ENCODE assay signal across 8 cellular contexts in the genomic region with DNA sequence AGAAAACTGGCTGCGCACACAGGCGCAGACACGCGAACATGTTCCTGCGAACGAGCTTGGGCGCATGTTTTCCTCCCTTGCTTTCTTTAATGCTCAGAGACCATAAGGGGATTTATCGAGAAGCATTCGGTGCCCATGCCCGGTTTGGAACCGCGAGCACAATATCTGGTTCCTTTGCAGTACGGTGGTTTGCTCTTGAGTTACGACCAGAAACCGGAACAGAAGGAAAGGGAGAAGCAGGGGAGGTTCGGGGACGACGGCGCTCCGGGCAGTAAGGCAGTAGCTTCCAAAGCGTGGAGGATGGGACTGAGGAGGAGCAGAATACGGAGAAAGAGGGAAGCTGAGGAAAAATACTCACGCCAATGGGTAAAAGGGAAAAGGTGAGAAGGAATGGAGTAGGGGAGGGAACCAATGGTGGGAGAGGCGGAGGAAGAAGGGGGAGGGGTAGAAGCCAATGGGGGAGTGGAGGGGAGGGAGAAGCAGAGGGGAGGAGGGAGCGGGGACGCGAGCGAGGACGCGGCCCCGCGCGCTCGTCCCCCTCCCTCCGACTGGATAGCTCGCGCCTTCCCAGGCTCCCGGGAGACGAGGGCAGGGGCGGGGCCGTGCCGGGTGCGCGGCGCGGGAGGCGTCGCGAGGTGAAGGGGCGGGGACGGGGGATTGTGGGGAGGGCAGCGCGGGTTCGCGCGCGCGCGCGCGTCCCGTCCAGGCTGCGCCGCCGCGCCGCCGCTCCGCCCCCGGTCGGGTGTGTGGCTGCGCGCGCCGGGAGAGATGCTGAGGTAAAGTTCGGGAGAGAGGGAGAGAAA. TPM values are rescaled to one million over a fixed set of nuclear protein-coding genes. Genes with fewer than 3 reads are reported as not detected.
DNase-seq lines count a peak whose midpoint lies in the region; ATAC-seq and TF ChIP-seq lines count a peak whose summit lies in the region.

No MANE protein-coding gene starts in this region.

- H3K27me3 Mint-ChIP-seq in activated CD4-positive, alpha-beta T cell treated with anti-CD3 and anti-CD28 coated beads, Interleukin-2, amount 10 ng/mL, durations not matched to agents 24 days and 14 days: peaks cover 17% of the 10 kb centered on the region

- H3K27ac Mint-ChIP-seq in activated CD4-positive, alpha-beta T cell treated with anti-CD3 and anti-CD28 coated beads, Interleukin-2, amount 10 ng/mL, durations not matched to agents 24 days and 14 days: peak overlapping the region; percentile 94

- intact Hi-C loops in activated CD4-positive, alpha-beta T cell treated with anti-CD3 and anti-CD28 coated beads, Interleukin-2, amount 10 ng/mL, durations not matched to agents 24 days and 14 days (cut with micrococcal nuclease): loop anchor here (1.0 to 5.0 kb wide), 7 partner anchors 127 to 1719 kb away; partner anchors contain the start of genes DTD2, HECTD1, NUBPL and RNU6-8
- intact Hi-C loops in left lung (cut with DNase I): no loop called here

- H3K9me3 Mint-ChIP-seq in activated CD4-positive, alpha-beta T cell treated with anti-CD3 and anti-CD28 coated beads, Interleukin-2, amount 10 ng/mL, durations not matched to agents 24 days and 14 days: no peaks in the 10 kb centered on the region

- H3K36me3 Mint-ChIP-seq in activated CD4-positive, alpha-beta T cell treated with anti-CD3 and anti-CD28 coated beads, Interleukin-2, amount 10 ng/mL, durations not matched to agents 24 days and 14 days (ENCODE audit: low read depth): peaks cover 2% of the 10 kb centered on the region

- peaks cover 34% of the 10 kb centered on the region for H3K4me1 Mint-ChIP-seq in activated CD4-positive, alpha-beta T cell treated with anti-CD3 and anti-CD28 coated beads, Interleukin-2, amount 10 ng/mL, durations not matched to agents 24 days and 14 days

- peaks cover 0 to 36% of the 10 kb centered on the region in 2 donors for H3K4me1 ChIP-seq in left lung

- peak overlapping the region; percentile 81 to 90 for H3K4me3 ChIP-seq in left lung

- peak; percentile 54 for ATAC-seq in GM18907 (IDR thresholded peaks at IDR 0.05; ENCODE audit: unreplicated experiment)
- ATAC-seq in HG03139 (IDR thresholded peaks at IDR 0.05; ENCODE audit: unreplicated experiment): peak; percentile 56
- ATAC-seq in left lung: peak; percentile 90

- no peaks in the 10 kb centered on the region for H3K36me3 ChIP-seq in left lung

- H3K4me3 Mint-ChIP-seq in activated CD4-positive, alpha-beta T cell treated with anti-CD3 and anti-CD28 coated beads, Interleukin-2, amount 10 ng/mL, durations not matched to agents 24 days and 14 days: peak overlapping the region; percentile 97

- H3K9me3 ChIP-seq in left lung: no peaks in the 10 kb centered on the region

- DNase-seq in ACHN (peak; percentile 94), NCI-H226 (peak; percentile 97), dedifferentiated amniotic fluid mesenchymal stem cell (ENCODE audit: extremely low spot score) (peak; percentile 95), left lung (peak; percentile 96 to 97)
- DNase-seq in activated CD4-positive, alpha-beta T cell treated with anti-CD3 and anti-CD28 coated beads, Interleukin-2, amount 10 ng/mL, durations not matched to agents 24 days and 14 days: peak; percentile 93
- peak; percentile 83 to 87 for DNase-seq in stimulated activated CD4-positive, alpha-beta T cell treated with anti-CD3 and anti-CD28 coated beads, Interleukin-2, amount 100 ng/mL, for 24 hours

- no peak for TF ChIP-seq CTCF in left lung (IDR thresholded peaks at IDR 0.05)

- peak overlapping the region; percentile 91 to 99 for H3K27ac ChIP-seq in left lung

- in situ Hi-C loops in ACHN (cut with HindIII; ENCODE audit: low pct_ligation_motif_present, low pct_unique_long_range_greater_than_20kb, low sequenced_read_pairs): no loop called here

- H3K27me3 ChIP-seq in left lung: no peaks in the 10 kb centered on the region

RNA-seq across cellular contexts. Expression of gene ARHGAP5, which starts 0.6 kb away (rescaled TPM):
- total RNA-seq in activated CD4-positive, alpha-beta T cell treated with anti-CD3 and anti-CD28 coated beads, Interleukin-2, amount 10 ng/mL, durations not matched to agents 24 days and 14 days: 26.9 and 27.6 TPM in 2 replicates
- 10 to 100 TPM; 82.4 to 88.5 TPM for total RNA-seq in left lung

Comparison
In these comparisons a context has a peak if more than half of its experiments do, and no peak if none do; other contexts are left out.
1. Peak in every context shown above with its lines: DNase-seq, ATAC-seq, H3K4me3 ChIP-seq and H3K27ac ChIP-seq.